Comparison of ENCODE assay signal across 8 cellular contexts in the genomic region with DNA sequence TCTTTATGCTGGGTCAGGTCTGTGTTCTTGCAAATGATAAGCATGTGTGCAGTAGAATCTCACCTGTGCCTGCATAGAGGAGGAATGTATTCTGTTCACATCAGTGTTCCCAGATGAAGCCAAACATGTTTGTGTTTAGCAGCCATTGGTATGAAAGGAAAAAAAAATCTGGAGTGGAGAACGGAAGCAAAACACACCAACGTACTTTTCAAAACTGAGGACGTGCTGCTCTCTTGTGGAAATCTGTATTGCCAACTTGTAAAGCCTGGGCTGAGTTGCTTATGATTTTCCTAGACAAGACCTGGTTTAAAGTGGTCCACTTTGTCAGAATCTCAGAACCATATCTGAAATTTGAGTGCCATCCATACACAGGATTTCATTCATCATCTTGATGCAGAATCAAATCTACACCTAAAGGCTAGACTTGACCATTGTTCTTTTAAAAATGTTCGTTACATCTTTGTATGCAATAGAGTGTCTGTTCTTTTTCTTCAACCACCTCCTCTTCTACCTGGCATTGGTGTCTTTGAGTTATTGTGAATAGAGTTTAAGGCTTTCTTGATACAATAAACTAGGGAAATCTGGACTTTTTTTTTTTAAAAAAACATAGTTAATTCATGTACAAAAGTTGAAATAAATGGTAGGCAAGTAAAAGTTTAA.
A peak's percentile ranks its signal among the peaks of the same experiment; 100 is the strongest.
DNase-seq lines count a peak whose midpoint lies in the region; ATAC-seq, FAIRE-seq and TF ChIP-seq lines count a peak whose summit lies in the region.

No MANE protein-coding gene starts in this region.

- POLR2A ChIA-PET in endothelial cell of umbilical vein (lab: Charles Lee): no interaction called here
- POLR2A ChIA-PET in activated CD4-positive, alpha-beta T cell treated with anti-CD3 and anti-CD28 coated beads for 36 hours (lab: Charles Lee): no interaction called here

- peaks cover 11% of the 10 kb centered on the region for H3K27me3 Mint-ChIP-seq in activated CD4-positive, alpha-beta T cell treated with anti-CD3 and anti-CD28 coated beads for 36 hours
- H3K27me3 Mint-ChIP-seq in immature natural killer cell (ENCODE audit: low read depth in 3 of 3): peaks cover 0 to 3% (median 0%) of the 10 kb centered on the region in 3 donors

- dilution Hi-C loops in endothelial cell of umbilical vein (cut with MboI; ENCODE audit: extremely low pct_ligation_motif_present, low sequenced_read_pairs): no loop called here

- H3K27me3 ChIP-seq in endothelial cell of umbilical vein (ENCODE audit: control insufficient read depth in 2 of 2, insufficient read depth in 2 of 2, low read length in 2 of 2): peaks cover 0 to 2% of the 10 kb centered on the region in 2 experiments

- no TSS peak for BruUV-seq in endothelial cell of umbilical vein (replicated peaks; lab: Mats Ljungman, UMichigan)

- intact Hi-C loops in endothelial cell of umbilical vein (cut with micrococcal nuclease): loop anchor here (5.0 kb wide), 4 partner anchors 129 to 1319 kb away; no protein-coding TSS in a partner anchor
- intact Hi-C loops in activated CD4-positive, alpha-beta T cell treated with anti-CD3 and anti-CD28 coated beads for 36 hours (cut with DNase I, micrococcal nuclease): loop anchor here in 1 of 2 experiments (5.0 kb wide), 1 partner anchor 454 kb away; no protein-coding TSS in a partner anchor

- TF ChIP-seq POLR2A in endothelial cell of umbilical vein (IDR thresholded peaks at IDR 0.05; ENCODE audit: low read depth, low read length): no peak

- H3K4me3 ChIP-seq in endothelial cell of umbilical vein (replicated peaks in 1 of 3; ENCODE audit: insufficient read depth in 1 of 3, low read depth in 1 of 3, low read length in 3 of 3): no peak overlapping the region
- no peak overlapping the region for H3K4me3 ChIP-seq in retinal pigment epithelial cell (ENCODE audit: low read length)

- no peaks in the 10 kb centered on the region for H3K4me1 ChIP-seq in endothelial cell of umbilical vein (ENCODE audit: control insufficient read depth, extremely low read depth, insufficient read depth, low read length)

- H2AFZ ChIP-seq in endothelial cell of umbilical vein (ENCODE audit: low read depth, low read length): no peak overlapping the region

- no peaks in the 10 kb centered on the region for H3K9me3 Mint-ChIP-seq in activated CD4-positive, alpha-beta T cell treated with anti-CD3 and anti-CD28 coated beads for 36 hours (ENCODE audit: low read depth)
- H3K9me3 Mint-ChIP-seq in immature natural killer cell: no peaks in the 10 kb centered on the region

- CTCF ChIA-PET in endothelial cell of umbilical vein (lab: Charles Lee): no interaction called here
- CTCF ChIA-PET in activated CD4-positive, alpha-beta T cell treated with anti-CD3 and anti-CD28 coated beads for 36 hours (lab: Charles Lee): interaction anchor here (0.6 to 0.7 kb wide), 2 partner anchors 66 to 311 kb away, joined by 3 read pairs; no protein-coding TSS in a partner anchor

- H3K36me3 ChIP-seq in endothelial cell of umbilical vein (ENCODE audit: control insufficient read depth in 2 of 2, extremely low read depth in 1 of 2, insufficient read depth in 2 of 2, low read length in 2 of 2): no peaks in the 10 kb centered on the region

- FAIRE-seq in endothelial cell of umbilical vein (lab: Jason Lieb, UNC): peak; percentile 55

- no peak overlapping the region for H3K4me3 Mint-ChIP-seq in activated CD4-positive, alpha-beta T cell treated with anti-CD3 and anti-CD28 coated beads for 36 hours
- no peak overlapping the region for H3K4me3 Mint-ChIP-seq in immature natural killer cell

- no peak for ATAC-seq in activated CD4-positive, alpha-beta T cell treated with anti-CD3 and anti-CD28 coated beads for 36 hours

- no peaks in the 10 kb centered on the region for H4K20me1 ChIP-seq in endothelial cell of umbilical vein (replicated peaks; ENCODE audit: control insufficient read depth, extremely low read depth, insufficient read depth, low read length)

- peaks cover 4% of the 10 kb centered on the region for H3K4me1 Mint-ChIP-seq in activated CD4-positive, alpha-beta T cell treated with anti-CD3 and anti-CD28 coated beads for 36 hours
- no peaks in the 10 kb centered on the region for H3K4me1 Mint-ChIP-seq in immature natural killer cell

- no peak overlapping the region for H3K27ac Mint-ChIP-seq in activated CD4-positive, alpha-beta T cell treated with anti-CD3 and anti-CD28 coated beads for 36 hours
- no peak overlapping the region for H3K27ac Mint-ChIP-seq in immature natural killer cell

- H3K9ac ChIP-seq in endothelial cell of umbilical vein (replicated peaks; ENCODE audit: extremely low read depth, insufficient read depth, low read length): no peak overlapping the region

- no peaks in the 10 kb centered on the region for H3K9me1 ChIP-seq in endothelial cell of umbilical vein (replicated peaks; ENCODE audit: control insufficient read depth, extremely low read depth, insufficient read depth, low read length)

- no peaks in the 10 kb centered on the region for H3K9me3 ChIP-seq in endothelial cell of umbilical vein (replicated peaks; ENCODE audit: control insufficient read depth, insufficient read depth, low read length)

- TF ChIP-seq CTCF in endothelial cell of umbilical vein (IDR thresholded peaks at IDR 0.05; ENCODE audit: extremely low read depth in 1 of 2, insufficient read depth in 1 of 2, low read depth in 1 of 2, low read length in 2 of 2) (no peak), retinal pigment epithelial cell (conservative IDR thresholded peaks at IDR 0.05; ENCODE audit: low read depth, low read length) (peak; percentile 41)

- no peak overlapping the region for H3K27ac ChIP-seq in endothelial cell of umbilical vein (ENCODE audit: insufficient read depth, low read depth, low read length)

- DNase-seq in COLO668 (lab: John Stamatoyannopoulos, UW; ENCODE audit: unreplicated experiment): peak; percentile 14
- DNase-seq in HCEC 1CT: peak; percentile 20
- peak; percentile 37 for DNase-seq in NCI-H526 treated with DMSO at 0.1 percent for 48 hours (lab: John Stamatoyannopoulos, UW)
- DNase-seq in endothelial cell of umbilical vein (ENCODE audit: low read depth, low spot score): peak; percentile 14
- no peak for DNase-seq in retinal pigment epithelial cell (ENCODE audit: low read depth)
- DNase-seq in activated CD4-positive, alpha-beta T cell treated with anti-CD3 and anti-CD28 coated beads for 36 hours: no peak
- no peak for DNase-seq in activated naive CD4-positive, alpha-beta T cell (lab: John Stamatoyannopoulos, UW)
- no peak for DNase-seq in immature natural killer cell

- H3K4me2 ChIP-seq in endothelial cell of umbilical vein (ENCODE audit: insufficient read depth, low read length): peak overlapping the region; percentile 17

- H3K36me3 Mint-ChIP-seq in activated CD4-positive, alpha-beta T cell treated with anti-CD3 and anti-CD28 coated beads for 36 hours (ENCODE audit: low read depth): no peaks in the 10 kb centered on the region
- no peaks in the 10 kb centered on the region for H3K36me3 Mint-ChIP-seq in immature natural killer cell

- H3K79me2 ChIP-seq in endothelial cell of umbilical vein (ENCODE audit: control insufficient read depth, insufficient read depth, low read length): no peaks in the 10 kb centered on the region

TF ChIP-seq in endothelial cell of umbilical vein, 7 proteins besides CTCF, POLR2A, EP300 and RAD21:
- TF ChIP-seq GATA2 (IDR thresholded peaks at IDR 0.05; ENCODE audit: insufficient read depth, insufficient read length, low read depth, low read length) (no peak), FOS (IDR thresholded peaks at IDR 0.05; ENCODE audit: borderline replicate concordance, insufficient read depth, low read length) (no peak), EZH2 (IDR thresholded peaks at IDR 0.05; ENCODE audit: borderline replicate concordance, low read depth, low read length, severe bottlenecking) (no peak), POLR2AphosphoS5 (IDR thresholded peaks at IDR 0.05; ENCODE audit: insufficient read depth, low read depth, low read length) (no peak), MYC (IDR thresholded peaks at IDR 0.05; ENCODE audit: low read depth, low read length) (no peak), MAX (IDR thresholded peaks at IDR 0.05; ENCODE audit: insufficient read depth, insufficient read length) (no peak), JUN (IDR thresholded peaks at IDR 0.05; ENCODE audit: borderline replicate concordance, insufficient read depth, insufficient read length, low read depth) (no peak)

Comparison
In these comparisons a context has a peak if more than half of its experiments do, and no peak if none do; other contexts are left out.
1. DNase-seq: peak in COLO668 (single experiment), HCEC 1CT (single experiment), NCI-H526 treated with DMSO at 0.1 percent for 48 hours (single experiment) and endothelial cell of umbilical vein (single experiment); none in retinal pigment epithelial cell (single experiment), activated CD4-positive, alpha-beta T cell treated with anti-CD3 and anti-CD28 coated beads for 36 hours (single experiment), activated naive CD4-positive, alpha-beta T cell (0 of 4) and immature natural killer cell (0 of 3).